Comparison of ENCODE assay signal across 2 cellular contexts in the genomic region with DNA sequence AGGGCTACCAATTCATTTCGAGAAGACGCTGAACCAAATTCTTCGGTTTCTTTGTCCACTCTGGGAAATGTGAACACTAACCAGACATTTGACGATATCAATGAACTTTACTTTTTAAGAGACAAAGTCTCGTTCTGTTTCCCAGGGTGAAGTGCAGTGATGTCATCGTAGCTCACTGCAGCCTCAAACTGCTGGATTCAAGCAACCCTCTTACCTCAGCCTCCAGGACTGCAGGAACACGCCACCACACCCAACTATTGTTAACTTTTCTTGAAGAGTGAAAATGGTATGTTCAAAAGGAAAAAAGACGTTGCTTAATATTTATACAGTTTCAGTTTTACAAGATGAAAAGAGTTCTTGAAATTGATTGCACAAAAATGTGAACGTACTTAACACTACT.
TF ChIP-seq lines count a peak whose summit lies in the region.

No MANE protein-coding gene starts in this region.

TF ChIP-seq in H1, 55 proteins besides CTCF, POLR2A, EP300 and RAD21:
- no peak for TF ChIP-seq TBP (IDR thresholded peaks at IDR 0.05; ENCODE audit: low read depth, low read length)
- TF ChIP-seq POLR2AphosphoS5 (IDR thresholded peaks at IDR 0.05; ENCODE audit: low read depth, low read length) = no peak
- TF ChIP-seq, protein P1, sequence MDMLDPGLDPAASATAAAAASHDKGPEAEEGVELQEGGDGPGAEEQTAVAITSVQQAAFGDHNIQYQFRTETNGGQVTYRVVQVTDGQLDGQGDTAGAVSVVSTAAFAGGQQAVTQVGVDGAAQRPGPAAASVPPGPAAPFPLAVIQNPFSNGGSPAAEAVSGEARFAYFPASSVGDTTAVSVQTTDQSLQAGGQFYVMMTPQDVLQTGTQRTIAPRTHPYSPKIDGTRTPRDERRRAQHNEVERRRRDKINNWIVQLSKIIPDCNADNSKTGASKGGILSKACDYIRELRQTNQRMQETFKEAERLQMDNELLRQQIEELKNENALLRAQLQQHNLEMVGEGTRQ (IDR thresholded peaks at IDR 0.05; ENCODE audit: low read length) = no peak
- no peak for TF ChIP-seq CHD1 (IDR thresholded peaks at IDR 0.05; ENCODE audit: low read depth, low read length)
- TF ChIP-seq JUN (IDR thresholded peaks at IDR 0.05; ENCODE audit: low read depth, low read length) = no peak
- TF ChIP-seq SP4 (IDR thresholded peaks at IDR 0.05; ENCODE audit: low read length) = no peak
- no peak for TF ChIP-seq TAF1 (IDR thresholded peaks at IDR 0.05; ENCODE audit: low read depth, low read length)
- no peak for TF ChIP-seq GTF2F1 (IDR thresholded peaks at IDR 0.05; ENCODE audit: borderline replicate concordance, low read depth, low read length)
- TF ChIP-seq YY1 (IDR thresholded peaks at IDR 0.05; ENCODE audit: low read depth, low read length) = no peak
- no peak for TF ChIP-seq CHD2 (IDR thresholded peaks at IDR 0.05; ENCODE audit: low read length)
- no peak for TF ChIP-seq CEBPB (IDR thresholded peaks at IDR 0.05; ENCODE audit: low read depth, low read length)
- no peak for TF ChIP-seq HDAC2 (IDR thresholded peaks at IDR 0.05; ENCODE audit: borderline replicate concordance in 1 of 2, low read depth in 2 of 2, low read length in 2 of 2)
- TF ChIP-seq SIN3A (conservative IDR thresholded peaks at IDR 0.05 in 1 of 2, IDR thresholded peaks at IDR 0.05 in 1 of 2; ENCODE audit: low read depth in 1 of 2, low read length in 2 of 2) = no peak

TF ChIP-seq in neural cell, 6 proteins besides CTCF, POLR2A, EP300 and RAD21:
- TF ChIP-seq TAF1 (IDR thresholded peaks at IDR 0.05; ENCODE audit: low read depth) (no peak), EZH2 (IDR thresholded peaks at IDR 0.05; ENCODE audit: borderline replicate concordance, insufficient read depth, low read length, poor library complexity, severe bottlenecking) (no peak), MXI1 (conservative IDR thresholded peaks at IDR 0.05; ENCODE audit: poor library complexity, severe bottlenecking) (no peak)
TF ChIP-seq in neural cell: peak in this region for 0.
